8 cellular contexts compared by ENCODE assay signal in the genomic region with DNA sequence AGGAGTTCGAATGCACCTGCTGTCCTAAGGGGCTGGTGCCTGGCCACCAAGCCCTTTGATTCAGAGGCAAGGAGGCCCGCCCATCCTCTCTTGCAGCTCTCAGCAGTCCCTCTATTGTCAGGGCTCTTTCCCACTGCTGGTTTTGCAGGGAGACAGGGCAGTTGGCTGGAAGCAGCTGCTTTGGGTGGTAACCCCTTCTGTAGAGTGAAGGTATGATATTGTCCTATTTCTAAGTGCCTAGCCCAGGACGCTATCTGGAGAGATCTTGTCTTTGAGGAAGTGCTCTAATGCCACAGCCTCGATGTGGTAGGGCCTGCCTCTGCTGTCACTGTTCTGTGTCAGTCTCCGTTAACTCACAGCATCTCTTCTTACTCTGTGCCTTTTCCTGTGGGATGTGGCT. TPM values are rescaled to one million over a fixed set of nuclear protein-coding genes. Genes with fewer than 3 reads are reported as not detected.
DNase-seq lines count a peak whose midpoint lies in the region; ATAC-seq and TF ChIP-seq lines count a peak whose summit lies in the region.

No MANE protein-coding gene starts in this region.

- no peaks in the 10 kb centered on the region for H3K27me3 ChIP-seq in SK-N-SH (ENCODE audit: insufficient read depth)

- H3K79me2 ChIP-seq in SK-N-SH (ENCODE audit: insufficient read depth): peaks cover 100% of the 10 kb centered on the region

- H3K4me3 ChIP-seq in SK-N-SH (ENCODE audit: low read depth in 2 of 2, low read length in 1 of 2): no peak overlapping the region

- WGBS in SK-N-SH (ENCODE audit: low lambda C conversion rate): 73% methylated on average over 5 of the region's 5 CpGs

- no peaks in the 10 kb centered on the region for H3F3A ChIP-seq in SK-N-SH (replicated peaks; ENCODE audit: insufficient read depth)

- DNase-seq in SK-N-SH: no peak
- peak in 24 of 34 experiments; percentile 33 to 56 (median 42) for DNase-seq in T-cell
- no peak for DNase-seq in caudate nucleus (lab: John Stamatoyannopoulos, UW)
- DNase-seq in SW480 (ENCODE audit: low spot score): no peak

- no peaks in the 10 kb centered on the region for H3K9me2 ChIP-seq in SK-N-SH

- H3K9me3 ChIP-seq in SK-N-SH: no peaks in the 10 kb centered on the region

- H3K27ac Mint-ChIP-seq in T-cell: peak overlapping the region; percentile 95 to 97
- peak overlapping the region in 4 of 5 experiments; percentile 67 to 96 (median 76) for H3K27ac Mint-ChIP-seq in brain
- peak overlapping the region; percentile 94 for H3K27ac Mint-ChIP-seq in stimulated activated naive CD8-positive, alpha-beta T cell treated with anti-CD3 and anti-CD28 coated beads, Interleukin-15, Interleukin-2, amounts not matched to agents 100 ng/mL and 50 ng/mL, for 24 hours

- peak overlapping the region; percentile 86 to 90 (median 89) for H3K4me3 Mint-ChIP-seq in T-cell
- peak overlapping the region in 2 of 5 experiments; percentile 38 to 50 for H3K4me3 Mint-ChIP-seq in brain
- peak overlapping the region; percentile 86 for H3K4me3 Mint-ChIP-seq in stimulated activated naive CD8-positive, alpha-beta T cell treated with anti-CD3 and anti-CD28 coated beads, Interleukin-15, Interleukin-2, amounts not matched to agents 100 ng/mL and 50 ng/mL, for 24 hours

- H3K36me3 Mint-ChIP-seq in T-cell: peaks cover 4% of the 10 kb centered on the region
- H3K36me3 Mint-ChIP-seq in brain: peaks cover 40% of the 10 kb centered on the region
- H3K36me3 Mint-ChIP-seq in stimulated activated naive CD8-positive, alpha-beta T cell treated with anti-CD3 and anti-CD28 coated beads, Interleukin-15, Interleukin-2, amounts not matched to agents 100 ng/mL and 50 ng/mL, for 24 hours (ENCODE audit: low read depth): peaks cover 44% of the 10 kb centered on the region

- H3K27ac ChIP-seq in SK-N-SH (ENCODE audit: low read depth in 2 of 2, low read length in 1 of 2) (no peak overlapping the region; a peak in 1 of 4 replicates), caudate nucleus (ENCODE audit: low read depth, low read length) (no peak overlapping the region)

- H3K4me1 Mint-ChIP-seq in T-cell: peaks cover 92 to 95% (median 93%) of the 10 kb centered on the region in 3 donors
- H3K4me1 Mint-ChIP-seq in brain: peaks cover 98% of the 10 kb centered on the region
- H3K4me1 Mint-ChIP-seq in stimulated activated naive CD8-positive, alpha-beta T cell treated with anti-CD3 and anti-CD28 coated beads, Interleukin-15, Interleukin-2, amounts not matched to agents 100 ng/mL and 50 ng/mL, for 24 hours (ENCODE audit: low read depth): peaks cover 92% of the 10 kb centered on the region

- POLR2A ChIA-PET in SK-N-SH (lab: Yijun Ruan, JAX) (no interaction called here), T-cell (lab: Charles Lee) (interaction anchor here (1.5 to 3.0 kb wide), 2 partner anchors 13 to 15 kb away, joined by 4 to 16 read pairs; no protein-coding TSS in a partner anchor)

- H3K36me3 ChIP-seq in SK-N-SH (replicated peaks in 1 of 2; ENCODE audit: control insufficient read depth in 1 of 2, insufficient read depth in 2 of 2, low read length in 1 of 2): peaks cover 5 to 6% of the 10 kb centered on the region in 2 experiments

- no peak overlapping the region for H2AFZ ChIP-seq in SK-N-SH (ENCODE audit: low read depth)

- CTCF ChIA-PET in SK-N-SH (lab: Yijun Ruan, JAX): interaction anchor here (0.6 to 1.7 kb wide), 5 partner anchors 25 to 198 kb away, joined by 3 to 5 read pairs (median 4); a partner anchor contains a TSS
- CTCF ChIA-PET in T-cell (lab: Charles Lee): interaction anchor here in 1 of 2 donors (1.6 to 3.9 kb wide), 2 partner anchors 7 to 10 kb away, joined by 6 to 17 read pairs; no protein-coding TSS in a partner anchor

- H3K4me1 ChIP-seq in SK-N-SH (ENCODE audit: control insufficient read depth in 1 of 2, insufficient read depth in 2 of 2, low read depth in 1 of 2, low read length in 1 of 2): peaks cover 9 to 52% of the 10 kb centered on the region in 2 experiments; a peak in 3 of 4 replicates

- no peak for TF ChIP-seq EP300 in SK-N-SH (IDR thresholded peaks at IDR 0.05; ENCODE audit: borderline replicate concordance in 1 of 2, low read depth in 1 of 2, low read length in 1 of 2)

- H3K27me3 Mint-ChIP-seq in T-cell (no peaks in the 10 kb centered on the region), brain (no peaks in the 10 kb centered on the region)
- no peaks in the 10 kb centered on the region for H3K27me3 Mint-ChIP-seq in stimulated activated naive CD8-positive, alpha-beta T cell treated with anti-CD3 and anti-CD28 coated beads, Interleukin-15, Interleukin-2, amounts not matched to agents 100 ng/mL and 50 ng/mL, for 24 hours

- ATAC-seq in SK-N-SH treated with all-trans-retinoic acid at 6 μM for 48 hours (no peak), T-cell (replicated peaks in 1 of 4) (peak; percentile 50 to 66 (median 62)), GM18519 (IDR thresholded peaks at IDR 0.05; ENCODE audit: low FRiP score, unreplicated experiment) (no peak)

- TF ChIP-seq CTCF in SK-N-SH (IDR thresholded peaks at IDR 0.05) (no peak), brain (conservative IDR thresholded peaks at IDR 0.05) (no peak)

- no peak overlapping the region for H3K9ac ChIP-seq in SK-N-SH

- peak overlapping the region; percentile 37; the same call in 1 of the 2 replicates for H3K4me2 ChIP-seq in SK-N-SH

- peaks cover 98% of the 10 kb centered on the region for H4K20me1 ChIP-seq in SK-N-SH (ENCODE audit: insufficient read depth)

- no peaks in the 10 kb centered on the region for H3K9me3 Mint-ChIP-seq in T-cell
- no peaks in the 10 kb centered on the region for H3K9me3 Mint-ChIP-seq in brain
- no peaks in the 10 kb centered on the region for H3K9me3 Mint-ChIP-seq in stimulated activated naive CD8-positive, alpha-beta T cell treated with anti-CD3 and anti-CD28 coated beads, Interleukin-15, Interleukin-2, amounts not matched to agents 100 ng/mL and 50 ng/mL, for 24 hours

- no peak for TF ChIP-seq RAD21 in SK-N-SH (IDR thresholded peaks at IDR 0.05; ENCODE audit: low read length)

TF ChIP-seq in SK-N-SH, 30 proteins besides CTCF, POLR2A, EP300 and RAD21:
- TF ChIP-seq GATA2 (CRISPR knock-in tag; IDR thresholded peaks at IDR 0.05) (0 out of 2 replicates have a peak, but pooled peaks have one; percentile 10), RFX5 (IDR thresholded peaks at IDR 0.05; ENCODE audit: low read length) (no peak)

TF ChIP-seq in SK-N-SH treated with all-trans-retinoic acid at 6 μM for 48 hours, 23 proteins besides CTCF, POLR2A, EP300 and RAD21:
- no peak for TF ChIP-seq ZNF565 (CRISPR knock-in tag; conservative IDR thresholded peaks at IDR 0.05; ENCODE audit: low read depth)
- TF ChIP-seq ISL1 (CRISPR knock-in tag; IDR thresholded peaks at IDR 0.05): no peak
- TF ChIP-seq ZC3H10 (CRISPR knock-in tag; IDR thresholded peaks at IDR 0.05): no peak
- TF ChIP-seq ZNF8 (CRISPR knock-in tag; IDR thresholded peaks at IDR 0.05): no peak
- TF ChIP-seq ZNF70 (CRISPR knock-in tag; IDR thresholded peaks at IDR 0.05): no peak

RNA-seq across cellular contexts. Expression of a gene that starts 5.6 kb away (rescaled TPM):
- 81.4 and 81.9 TPM in 2 replicates for polyA plus RNA-seq in SK-N-SH (2012; rRNA removed)
- polyA plus RNA-seq in SK-N-SH (2012; cell fraction: cytosol; rRNA removed): 25.9 and 40.7 TPM in 2 replicates
- polyA plus RNA-seq in SK-N-SH (2012; cell fraction: nucleus; rRNA removed): 413 and 515 TPM in 2 replicates
- total RNA-seq in T-cell: 100 to 1,000 TPM; 390 to 589 (median 444) TPM
- 75.9 TPM for polyA plus RNA-seq in brain (ENCODE audit: insufficient read depth, low read depth, low replicate concordance)

Comparison
In these comparisons a context has a peak if more than half of its experiments do, and no peak if none do; other contexts are left out.
1. DNase-seq: peak in T-cell (24 of 34); none in SK-N-SH (single experiment), caudate nucleus (0 of 61) and SW480 (single experiment).
2. ATAC-seq: peak in T-cell (4 of 4); none in SK-N-SH treated with all-trans-retinoic acid at 6 μM for 48 hours (single experiment) and GM18519 (single experiment).
3. Peak in every context shown above with its lines, with median percentiles within 50 percentile points of each other: H3K27ac Mint-ChIP-seq.